21 cellular contexts compared by ENCODE assay signal in genomic region chr5:176633638-176634037, GRCh38. TPM values are rescaled to one million over a fixed set of nuclear protein-coding genes. Genes with fewer than 3 reads are reported as not detected.
DNase-seq lines count a peak whose midpoint lies in the region; ATAC-seq and FAIRE-seq lines count a peak whose summit lies in the region.
"Had no signal": no experiment of that assay in that cellular context is flagged by ENCODE, and none has a peak within 500 bp of the region (broad histone marks: within the 10 kb centered on the region; RNA-seq: fewer than 3 reads in every experiment).

No MANE protein-coding gene starts in this region.

- H3K9me3 Mint-ChIP-seq in memory B cell: no peaks in the 10 kb centered on the region
- H3K9me3 Mint-ChIP-seq in T-cell: no peaks in the 10 kb centered on the region
- H3K9me3 Mint-ChIP-seq in activated CD8-positive, alpha-beta memory T cell treated with anti-CD3 and anti-CD28 coated beads, Interleukin-2, amount 10 ng/mL, durations not matched to agents 7 days and 5 days (ENCODE audit: low read depth): no peaks in the 10 kb centered on the region

- H3K4me3 Mint-ChIP-seq in memory B cell (peak overlapping the region; percentile 69), T-cell (no peak overlapping the region)
- H3K4me3 Mint-ChIP-seq in activated CD8-positive, alpha-beta memory T cell treated with anti-CD3 and anti-CD28 coated beads, Interleukin-2, amount 10 ng/mL, durations not matched to agents 7 days and 5 days: no peak overlapping the region
- H3K4me3 Mint-ChIP-seq: CD4-positive, CD25-positive, alpha-beta regulatory T cell had no signal

- CTCF ChIA-PET in T-cell (lab: Charles Lee): no interaction called here
- CTCF ChIA-PET in activated CD8-positive, alpha-beta memory T cell treated with anti-CD3 and anti-CD28 coated beads, Interleukin-2, amount 10 ng/mL, durations not matched to agents 7 days and 5 days (lab: Charles Lee): interaction anchor here (2.2 kb wide), 1 partner anchor 24 kb away, joined by 5 read pairs; no protein-coding TSS in a partner anchor

- DNase-seq in GM19239 (ENCODE audit: insufficient read length, low spot score) (no peak), NCI-H82 treated with DMSO at 0.1 percent for 48 hours (lab: John Stamatoyannopoulos, UW; ENCODE audit: unreplicated experiment) (peak; percentile 48), memory B cell (ENCODE audit: low spot score in 2 of 2) (no peak), T-cell (no peak), NCI-H2227 treated with DMSO at 0.1 percent for 48 hours (lab: John Stamatoyannopoulos, UW) (no peak)
- no peak for DNase-seq in activated CD8-positive, alpha-beta memory T cell treated with anti-CD3 and anti-CD28 coated beads, Interleukin-2, amount 10 ng/mL, durations not matched to agents 7 days and 5 days
- DNase-seq: AML-193; CD4-positive, CD25-positive, alpha-beta regulatory T cell; COR-L47; GF-D8; NCI-H1436 treated with DMSO at 0.1 percent for 48 hours; NCI-H2029; NCI-H69; NK-92 treated with Interleukin-12 subunit alpha and Interleukin-12 subunit beta, amount 100 ng/mL, for 24 hours; SHP77; SK-N-SH had no signal

- peaks cover 15% of the 10 kb centered on the region for H3K27me3 Mint-ChIP-seq in memory B cell
- H3K27me3 Mint-ChIP-seq in T-cell: peaks cover 51 to 71% of the 10 kb centered on the region in 2 donors
- H3K27me3 Mint-ChIP-seq in activated CD8-positive, alpha-beta memory T cell treated with anti-CD3 and anti-CD28 coated beads, Interleukin-2, amount 10 ng/mL, durations not matched to agents 7 days and 5 days: peaks cover 76% of the 10 kb centered on the region

- H3K36me3 Mint-ChIP-seq in memory B cell (peaks cover 2% of the 10 kb centered on the region), T-cell (no peaks in the 10 kb centered on the region)
- no peaks in the 10 kb centered on the region for H3K36me3 Mint-ChIP-seq in activated CD8-positive, alpha-beta memory T cell treated with anti-CD3 and anti-CD28 coated beads, Interleukin-2, amount 10 ng/mL, durations not matched to agents 7 days and 5 days
- H3K36me3 Mint-ChIP-seq: CD4-positive, CD25-positive, alpha-beta regulatory T cell had no signal

- peak; percentile 71 for FAIRE-seq in GM19239 (lab: Jason Lieb, UNC)
- FAIRE-seq: HepG2 had no signal

- H3K27ac Mint-ChIP-seq in memory B cell: no peak overlapping the region
- no peak overlapping the region for H3K27ac Mint-ChIP-seq in T-cell
- H3K27ac Mint-ChIP-seq in activated CD8-positive, alpha-beta memory T cell treated with anti-CD3 and anti-CD28 coated beads, Interleukin-2, amount 10 ng/mL, durations not matched to agents 7 days and 5 days: no peak overlapping the region
- H3K27ac Mint-ChIP-seq: CD4-positive, CD25-positive, alpha-beta regulatory T cell had no signal

- POLR2A ChIA-PET in T-cell (lab: Charles Lee): no interaction called here

- ATAC-seq in memory B cell (ENCODE audit: low read depth) (peak; percentile 59), T-cell (replicated peaks in 1 of 4) (no peak), HG02938 (IDR thresholded peaks at IDR 0.05; ENCODE audit: unreplicated experiment) (no peak)
- ATAC-seq in activated CD8-positive, alpha-beta memory T cell treated with anti-CD3 and anti-CD28 coated beads, Interleukin-2, amount 10 ng/mL, durations not matched to agents 7 days and 5 days: no peak
- ATAC-seq: HepG2 had no signal

- H3K4me1 Mint-ChIP-seq in memory B cell: peaks cover 27% of the 10 kb centered on the region
- H3K4me1 Mint-ChIP-seq in T-cell: peaks cover 6 to 20% (median 13%) of the 10 kb centered on the region in 3 donors
- peaks cover 11% of the 10 kb centered on the region for H3K4me1 Mint-ChIP-seq in activated CD8-positive, alpha-beta memory T cell treated with anti-CD3 and anti-CD28 coated beads, Interleukin-2, amount 10 ng/mL, durations not matched to agents 7 days and 5 days

RNA-seq across cellular contexts. Expression of gene EIF4E1B, which starts 3.2 kb away (rescaled TPM):
- total RNA-seq in T-cell: not detected
- total RNA-seq in activated CD8-positive, alpha-beta memory T cell treated with anti-CD3 and anti-CD28 coated beads, Interleukin-2, amount 10 ng/mL, durations not matched to agents 7 days and 5 days: not detected
- total RNA-seq: CD4-positive, CD25-positive, alpha-beta regulatory T cell; H4; HepG2; M059J; RPMI7951 had no signal

RNA-seq across cellular contexts. Expression of gene SNCB, which starts 3.3 kb away (rescaled TPM):
- total RNA-seq in T-cell: not detected
- not detected for total RNA-seq in activated CD8-positive, alpha-beta memory T cell treated with anti-CD3 and anti-CD28 coated beads, Interleukin-2, amount 10 ng/mL, durations not matched to agents 7 days and 5 days
- total RNA-seq: CD4-positive, CD25-positive, alpha-beta regulatory T cell; HepG2; M059J; RPMI7951 had no signal

RNA-seq across cellular contexts. Expression of gene TSPAN17, which starts 13.6 kb away (rescaled TPM):
- total RNA-seq in T-cell: 10 to 100 TPM; 20.2 to 39.3 (median 30.0) TPM
- total RNA-seq in activated CD8-positive, alpha-beta memory T cell treated with anti-CD3 and anti-CD28 coated beads, Interleukin-2, amount 10 ng/mL, durations not matched to agents 7 days and 5 days: 10 to 100 TPM; 31.5 to 39.2 TPM

RNA-seq across cellular contexts. Expression of gene GPRIN1, which starts 23.7 kb away (rescaled TPM):
- 1 to 10 TPM in 1 of 5 donors, under 1 TPM in 4; 0.33 to 1.2 (median 0.64) TPM for total RNA-seq in T-cell
- 1 to 10 TPM; 2.5 to 3.4 TPM for total RNA-seq in activated CD8-positive, alpha-beta memory T cell treated with anti-CD3 and anti-CD28 coated beads, Interleukin-2, amount 10 ng/mL, durations not matched to agents 7 days and 5 days
